Comparison of ENCODE assay signal across 6 cellular contexts in genomic region chr1:44820328-44820944, GRCh38. TPM values are rescaled to one million over a fixed set of nuclear protein-coding genes. Genes with fewer than 3 reads are reported as not detected.
DNase-seq lines count a peak whose midpoint lies in the region; ATAC-seq and TF ChIP-seq lines count a peak whose summit lies in the region.

No MANE protein-coding gene starts in this region.

- H3K36me3 ChIP-seq in body of pancreas (replicated peaks in 1 of 2; ENCODE audit: insufficient read depth in 1 of 2, low read depth in 2 of 2) = no peaks in the 10 kb centered on the region

- H3K27me3 Mint-ChIP-seq in nephron (ENCODE audit: low read depth) = peaks cover 4% of the 10 kb centered on the region

- H3K4me3 Mint-ChIP-seq in nephron = peak overlapping the region; percentile 87 to 90 (median 88)

- DNase-seq in body of pancreas = no peak
- DNase-seq in mucosa of gallbladder (ENCODE audit: low spot score) = no peak
- no peak for DNase-seq in COLO829 (ENCODE audit: low spot score)

- H3K27ac Mint-ChIP-seq in nephron = peak overlapping the region; percentile 100

- no peak for TF ChIP-seq POLR2A in body of pancreas (IDR thresholded peaks at IDR 0.05)

- no peaks in the 10 kb centered on the region for H3K9me3 Mint-ChIP-seq in nephron

- 14 to 15% methylated on average over 20 to 21 of the region's 21 CpGs for WGBS in body of pancreas, 2 donors

- peak overlapping the region; percentile 19 to 28 for H3K4me3 ChIP-seq in body of pancreas

- peak overlapping the region; percentile 95 to 98 (median 96) for H3K27ac ChIP-seq in body of pancreas

- intact Hi-C loops in body of pancreas (cut with DNase I) = no loop called here

- H3K36me3 Mint-ChIP-seq in nephron (ENCODE audit: low read depth) = peaks cover 4% of the 10 kb centered on the region

- no peaks in the 10 kb centered on the region for H3K27me3 ChIP-seq in body of pancreas

- TF ChIP-seq CTCF in body of pancreas (IDR thresholded peaks at IDR 0.05) = no peak
- no peak for TF ChIP-seq CTCF in nephron (IDR thresholded peaks at IDR 0.05; ENCODE audit: unreplicated experiment in 3 of 3)

- H3K9me3 ChIP-seq in body of pancreas = no peaks in the 10 kb centered on the region

- peaks cover 20% of the 10 kb centered on the region for H3K4me1 ChIP-seq in body of pancreas

- H3K4me1 Mint-ChIP-seq in nephron = peaks cover 29% of the 10 kb centered on the region

- peak; percentile 8 for ATAC-seq in GM19455 (IDR thresholded peaks at IDR 0.05; ENCODE audit: unreplicated experiment)
- peak; percentile 15 for ATAC-seq in body of pancreas
- no peak for ATAC-seq in GM21529 (IDR thresholded peaks at IDR 0.05; ENCODE audit: unreplicated experiment)

RNA-seq across cellular contexts. Expression of gene BTBD19, which starts 12.1 kb away (rescaled TPM):
- total RNA-seq in body of pancreas (1 to 10 TPM; 5.7 to 9.9 TPM), mucosa of gallbladder (7.8 TPM)

RNA-seq across cellular contexts. Expression of gene DYNLT4, which starts 13.3 kb away (rescaled TPM):
- total RNA-seq in body of pancreas = 1 to 10 TPM in 1 of 2 donors, not detected in 1; 2.9 TPM
- total RNA-seq in mucosa of gallbladder = not detected

RNA-seq across cellular contexts. Expression of gene PLK3, which starts 20.3 kb away (rescaled TPM):
- total RNA-seq in body of pancreas (10 to 100 TPM; 20.8 to 29.7 TPM), mucosa of gallbladder (14.7 TPM)

RNA-seq across cellular contexts. Expression of gene PTCH2, which starts 22.6 kb away (rescaled TPM):
- under 1 TPM; 0.26 to 0.99 TPM for total RNA-seq in body of pancreas
- 1.9 TPM for total RNA-seq in mucosa of gallbladder

RNA-seq across cellular contexts. Expression of gene BEST4, which starts 32.5 kb away (rescaled TPM):
- total RNA-seq in body of pancreas = under 1 TPM in 1 of 2 donors, not detected in 1; 0.26 TPM
- total RNA-seq in mucosa of gallbladder = 0.37 TPM
